In genomic region chr1:155003227-155003765, GRCh38 we compare ENCODE assay signal across 6 cellular contexts. TPM values are rescaled to one million over a fixed set of nuclear protein-coding genes. Genes with fewer than 3 reads are reported as not detected.
DNase-seq lines count a peak whose midpoint lies in the region; ATAC-seq and TF ChIP-seq lines count a peak whose summit lies in the region.

No MANE protein-coding gene starts in this region.

- H3K27me3 ChIP-seq in OCI-LY1 (ENCODE audit: insufficient read depth, low read length) (no peaks in the 10 kb centered on the region), esophagus squamous epithelium (no peaks in the 10 kb centered on the region)

- no peaks in the 10 kb centered on the region for H3K36me3 ChIP-seq in OCI-LY1 (ENCODE audit: insufficient read depth, low read length)
- H3K36me3 ChIP-seq in esophagus squamous epithelium, result peaks cover 0 to 7% (median 0%) of the 10 kb centered on the region in 3 donors

- no peaks in the 10 kb centered on the region for H3K9me2 ChIP-seq in OCI-LY1 (ENCODE audit: low read depth, low read length)

- peaks cover 49% of the 10 kb centered on the region for H3K4me1 ChIP-seq in OCI-LY1 (ENCODE audit: insufficient read depth, low read length, severe bottlenecking)
- peaks cover 54 to 69% (median 61%) of the 10 kb centered on the region in 3 donors for H3K4me1 ChIP-seq in esophagus squamous epithelium

- WGBS in esophagus squamous epithelium, 2 donors, result 0 to 1% methylated on average over 14 to 19 of the region's 37 CpGs

- H4K20me1 ChIP-seq in OCI-LY1 (ENCODE audit: insufficient read depth, low read length), result no peaks in the 10 kb centered on the region

- H3K4me1 Mint-ChIP-seq in stimulated activated effector memory CD8-positive, alpha-beta T cell treated with anti-CD3 and anti-CD28 coated beads, Interleukin-12 subunit alpha, Interleukin-12 subunit beta, amount 100 ng/mL, for 72 hours, result peaks cover 58% of the 10 kb centered on the region

- H3K79me2 ChIP-seq in OCI-LY1 (ENCODE audit: insufficient read depth, low read length), result no peaks in the 10 kb centered on the region

- H3K36me3 Mint-ChIP-seq in stimulated activated effector memory CD8-positive, alpha-beta T cell treated with anti-CD3 and anti-CD28 coated beads, Interleukin-12 subunit alpha, Interleukin-12 subunit beta, amount 100 ng/mL, for 72 hours, result peaks cover 22% of the 10 kb centered on the region

- TF ChIP-seq CTCF in OCI-LY1 (IDR thresholded peaks at IDR 0.05; ENCODE audit: low read length) (no peak), esophagus squamous epithelium (IDR thresholded peaks at IDR 0.05) (no peak)

- H3K9me3 ChIP-seq in OCI-LY1 (ENCODE audit: low read length) (no peaks in the 10 kb centered on the region), esophagus squamous epithelium (no peaks in the 10 kb centered on the region)

- H3K9ac ChIP-seq in OCI-LY1 (ENCODE audit: low read length), result peak overlapping the region; percentile 93

- H3K27ac Mint-ChIP-seq in stimulated activated effector memory CD8-positive, alpha-beta T cell treated with anti-CD3 and anti-CD28 coated beads, Interleukin-12 subunit alpha, Interleukin-12 subunit beta, amount 100 ng/mL, for 72 hours, result peak overlapping the region; percentile 91

- peak overlapping the region; percentile 93 for H3K4me3 Mint-ChIP-seq in stimulated activated effector memory CD8-positive, alpha-beta T cell treated with anti-CD3 and anti-CD28 coated beads, Interleukin-12 subunit alpha, Interleukin-12 subunit beta, amount 100 ng/mL, for 72 hours

- peaks cover 4% of the 10 kb centered on the region; the same call in 1 of the 2 replicates for H3F3A ChIP-seq in OCI-LY1 (ENCODE audit: insufficient read depth, low read length)

- H3K4me3 ChIP-seq in OCI-LY1 (ENCODE audit: low read depth, low read length, poor library complexity, severe bottlenecking) (peak overlapping the region; percentile 90), esophagus squamous epithelium (peak overlapping the region; percentile 77 to 96 (median 86))

- no peak for ATAC-seq in stimulated activated effector memory CD8-positive, alpha-beta T cell treated with anti-CD3 and anti-CD28 coated beads, Interleukin-12 subunit alpha, Interleukin-12 subunit beta, amount 100 ng/mL, for 72 hours
- no peak for ATAC-seq in GM19324 (IDR thresholded peaks at IDR 0.05; ENCODE audit: low FRiP score, unreplicated experiment)

- H2AFZ ChIP-seq in OCI-LY1 (ENCODE audit: low read length), result no peak overlapping the region

- DNase-seq in Daoy (ENCODE audit: low read depth), result peak; percentile 54
- no peak for DNase-seq in esophagus squamous epithelium (lab: John Stamatoyannopoulos, UW)
- DNase-seq in stimulated activated effector memory CD8-positive, alpha-beta T cell treated with anti-CD3 and anti-CD28 coated beads, Interleukin-12 subunit alpha, Interleukin-12 subunit beta, amount 100 ng/mL, for 72 hours (ENCODE audit: low spot score in 2 of 2), result no peak
- DNase-seq in effector CD8-positive, alpha-beta T cell (lab: John Stamatoyannopoulos, UW), result no peak

- TF ChIP-seq POLR2A in esophagus squamous epithelium (IDR thresholded peaks at IDR 0.05), result no peak

- H3K27ac ChIP-seq in OCI-LY1 (ENCODE audit: low read depth, low read length, poor library complexity, severe bottlenecking) (peak overlapping the region; percentile 69), esophagus squamous epithelium (peak overlapping the region; percentile 97 to 99 (median 98))

- intact Hi-C loops in esophagus squamous epithelium (cut with DNase I), result no loop called here

- no peaks in the 10 kb centered on the region for H3K9me3 Mint-ChIP-seq in stimulated activated effector memory CD8-positive, alpha-beta T cell treated with anti-CD3 and anti-CD28 coated beads, Interleukin-12 subunit alpha, Interleukin-12 subunit beta, amount 100 ng/mL, for 72 hours

- peak overlapping the region; percentile 99 for H3K4me2 ChIP-seq in OCI-LY1 (ENCODE audit: low read length)

RNA-seq across cellular contexts. Expression of gene ZBTB7B, which starts 0.7 kb away (rescaled TPM):
- 11.7 and 14.8 TPM in 2 replicates for total RNA-seq in Daoy (2014; rRNA removed; shearing (Covaris generic))
- total RNA-seq in esophagus squamous epithelium, result 100 to 1,000 TPM; 101 to 220 (median 113) TPM

RNA-seq across cellular contexts. Expression of gene LENEP, which starts 9.9 kb away (rescaled TPM):
- total RNA-seq in Daoy (2014; rRNA removed; shearing (Covaris generic)), result not detected in 2 replicates
- total RNA-seq in esophagus squamous epithelium, result not detected

RNA-seq across cellular contexts. Expression of gene FLAD1, which starts 20.2 kb away (rescaled TPM):
- total RNA-seq in Daoy (2014; rRNA removed; shearing (Covaris generic)), result 48.1 and 51.2 TPM in 2 replicates
- 10 to 100 TPM; 21.5 to 30.9 (median 29.5) TPM for total RNA-seq in esophagus squamous epithelium

RNA-seq across cellular contexts. Expression of gene CKS1B, which starts 28.8 kb away (rescaled TPM):
- total RNA-seq in Daoy (2014; rRNA removed; shearing (Covaris generic)), result 362 and 379 TPM in 2 replicates
- total RNA-seq in esophagus squamous epithelium, result 10 to 100 TPM; 34.9 to 72.8 (median 55.3) TPM

RNA-seq across cellular contexts. Expression of gene DCST2, which starts 30.3 kb away (rescaled TPM):
- not detected in 2 replicates for total RNA-seq in Daoy (2014; rRNA removed; shearing (Covaris generic))
- total RNA-seq in esophagus squamous epithelium, result 1 to 10 TPM in 1 of 4 donors, under 1 TPM in 3; 0.11 to 8.2 (median 0.18) TPM
